18 cellular contexts compared by ENCODE assay signal in genomic region chr12:112488257-112488926, GRCh38.
"Had no signal": no experiment of that assay in that cellular context is flagged by ENCODE, and none has a peak within 500 bp of the region (broad histone marks: within the 10 kb centered on the region; RNA-seq: fewer than 3 reads in every experiment).

No MANE protein-coding gene starts in this region.

- DNase-seq: activated T-cell treated with anti-CD3 and anti-CD28 coated beads, Interleukin-2, amount 50 U/mL, for 1 hour; cortex of kidney; immature natural killer cell; kidney glomerular epithelial cell; left ventricle myocardium inferior; natural killer cell; psoas muscle; right cardiac atrium; stimulated activated CD4-positive, alpha-beta T cell treated with anti-CD3 and anti-CD28 coated beads, Interleukin-12 subunit alpha, Interleukin-12 subunit beta, amount 100 ng/mL, for 4 hours; stimulated activated CD4-positive, alpha-beta T cell treated with anti-CD3 and anti-CD28 coated beads, Interleukin-4, amount 100 ng/mL, for 4 hours; stimulated activated naive CD8-positive, alpha-beta T cell treated with anti-CD3 and anti-CD28 coated beads, Interleukin-15, Interleukin-2, amounts not matched to agents 100 U/mL and 50 U/mL, for 24 hours; T-helper 9 cell; testis; upper lobe of left lung had no signal

- H3K9me3 Mint-ChIP-seq: activated naive CD4-positive, alpha-beta T cell treated with anti-CD3 and anti-CD28 coated beads, Interleukin-2, amount 50 U/mL, for 72 hours; immature natural killer cell; mesothelial cell of epicardium; natural killer cell; WTC11 had no signal

- H3K4me3 ChIP-seq: breast epithelium, left ventricle myocardium inferior, psoas muscle, testis, upper lobe of left lung had no signal

- ATAC-seq: activated naive CD4-positive, alpha-beta T cell treated with anti-CD3 and anti-CD28 coated beads, Interleukin-2, amount 50 U/mL, for 72 hours; natural killer cell; psoas muscle; right cardiac atrium; stimulated activated naive CD8-positive, alpha-beta T cell treated with anti-CD3 and anti-CD28 coated beads, Interleukin-15, Interleukin-2, amounts not matched to agents 100 U/mL and 50 U/mL, for 24 hours; WTC11 had no signal

- H3K27ac ChIP-seq: breast epithelium, left ventricle myocardium inferior, psoas muscle, testis, upper lobe of left lung had no signal

- H3K4me3 Mint-ChIP-seq: immature natural killer cell, mesothelial cell of epicardium, natural killer cell, WTC11 had no signal

- H3K36me3 ChIP-seq: breast epithelium had no signal

- H3K27me3 ChIP-seq: breast epithelium, testis, upper lobe of left lung had no signal

- H3K4me1 ChIP-seq: breast epithelium, left ventricle myocardium inferior, psoas muscle, testis, upper lobe of left lung had no signal

- H3K9me3 ChIP-seq: breast epithelium, left ventricle myocardium inferior, psoas muscle, testis, upper lobe of left lung had no signal

- H3K27ac Mint-ChIP-seq: activated naive CD4-positive, alpha-beta T cell treated with anti-CD3 and anti-CD28 coated beads, Interleukin-2, amount 50 U/mL, for 72 hours; immature natural killer cell; mesothelial cell of epicardium; natural killer cell; WTC11 had no signal

- H3K4me1 Mint-ChIP-seq: immature natural killer cell, mesothelial cell of epicardium, WTC11 had no signal
